Comparison of ENCODE assay signal across 23 cellular contexts in genomic region chr10:61967298-61967697, GRCh38.
"Had no signal": no experiment of that assay in that cellular context is flagged by ENCODE, and none has a peak within 500 bp of the region (broad histone marks: within the 10 kb centered on the region; RNA-seq: fewer than 3 reads in every experiment).

No MANE protein-coding gene starts in this region.

- H3K36me3 ChIP-seq: cardiac muscle cell, heart right ventricle, neutrophil, suprapubic skin, transverse colon, uterus had no signal

- H3K4me3 ChIP-seq: cardiac muscle cell, esophagus squamous epithelium, heart right ventricle, suprapubic skin, transverse colon, uterus had no signal

- H3K27me3 Mint-ChIP-seq: activated naive CD8-positive, alpha-beta T cell; effector memory CD8-positive, alpha-beta T cell; naive thymus-derived CD8-positive, alpha-beta T cell; stimulated activated naive CD8-positive, alpha-beta T cell treated with anti-CD3 and anti-CD28 coated beads, Interleukin-15, amount 100 ng/mL, for 72 hours; T-cell had no signal

- H3K27ac Mint-ChIP-seq: stimulated activated naive CD8-positive, alpha-beta T cell treated with anti-CD3 and anti-CD28 coated beads, Interleukin-15, amount 100 ng/mL, for 72 hours had no signal

- H3K4me3 Mint-ChIP-seq: activated naive CD8-positive, alpha-beta T cell; immature natural killer cell; naive thymus-derived CD8-positive, alpha-beta T cell; T-cell had no signal

- H3K4me1 ChIP-seq: uterus had no signal

- H3K27me3 ChIP-seq: cardiac muscle cell, esophagus squamous epithelium, heart right ventricle, neutrophil, suprapubic skin, transverse colon, uterus had no signal

- ATAC-seq: effector memory CD8-positive, alpha-beta T cell; heart right ventricle; left ventricle myocardium superior; naive thymus-derived CD8-positive, alpha-beta T cell; stimulated activated naive CD8-positive, alpha-beta T cell treated with anti-CD3 and anti-CD28 coated beads, Interleukin-15, amount 100 ng/mL, for 72 hours; T-cell had no signal

- H3K9me3 ChIP-seq: esophagus squamous epithelium, neutrophil, suprapubic skin, transverse colon, uterus had no signal

- DNase-seq: activated CD4-positive, alpha-beta T cell treated with anti-CD3 and anti-CD28 coated beads, Interleukin-2, amount 50 U/mL, for 4 hours; activated effector memory CD4-positive, alpha-beta T cell treated with anti-CD3 and anti-CD28 coated beads, Interleukin-2, amount 50 U/mL, for 16 hours; activated T-cell treated with anti-CD3 and anti-CD28 coated beads for 4 hours; amygdala; effector memory CD8-positive, alpha-beta T cell; esophagus squamous epithelium; heart right ventricle; immature natural killer cell; kidney glomerular epithelial cell; left ventricle myocardium superior; naive thymus-derived CD8-positive, alpha-beta T cell; retina; SK-N-SH; stimulated activated CD4-positive, alpha-beta T cell treated with anti-CD3 and anti-CD28 coated beads, Interleukin-12 subunit alpha, Interleukin-12 subunit beta, amount 100 ng/mL, for 4 hours; stimulated activated CD4-positive, alpha-beta T cell treated with anti-CD3 and anti-CD28 coated beads, Interleukin-1b, Interleukin-23, amount 100 ng/mL, for 48 hours; stimulated activated naive CD8-positive, alpha-beta T cell treated with anti-CD3 and anti-CD28 coated beads, Interleukin-15, amount 100 ng/mL, for 72 hours; T-cell; transverse colon; uterus had no signal

- H3K9me3 Mint-ChIP-seq: effector memory CD8-positive, alpha-beta T cell; immature natural killer cell; stimulated activated naive CD8-positive, alpha-beta T cell treated with anti-CD3 and anti-CD28 coated beads, Interleukin-15, amount 100 ng/mL, for 72 hours had no signal
